Comparison of ENCODE assay signal across 8 cellular contexts in the genomic region with DNA sequence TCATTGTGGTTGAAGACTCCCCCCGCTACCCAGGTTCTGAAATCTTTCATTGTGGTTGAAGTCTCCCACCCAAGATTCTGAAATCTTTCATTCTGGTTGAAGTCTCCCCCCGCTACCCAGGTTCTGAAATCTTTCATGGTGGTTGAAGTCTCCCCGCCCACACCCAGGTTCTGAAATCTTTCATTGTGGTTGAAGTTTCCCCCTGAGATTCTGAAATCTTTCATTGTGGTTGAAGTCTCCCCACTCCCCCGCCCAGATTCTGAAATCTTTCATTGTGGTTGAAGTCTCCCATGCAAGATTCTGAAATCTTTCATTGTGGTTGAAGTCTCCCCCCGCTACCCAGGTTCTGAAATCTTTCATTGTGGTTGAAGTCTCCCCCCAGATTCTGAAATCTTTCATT.
DNase-seq lines count a peak whose midpoint lies in the region; ATAC-seq and TF ChIP-seq lines count a peak whose summit lies in the region.
"Not testable (repeated sequence)": the region's sequence is repeated elsewhere in the genome, so short reads cannot be mapped to it uniquely, and the experiment has no call there.

No MANE protein-coding gene starts in this region.

- POLR2A ChIA-PET in activated CD8-positive, alpha-beta T cell treated with anti-CD3 and anti-CD28 coated beads for 36 hours (lab: Charles Lee); naive thymus-derived CD8-positive, alpha-beta T cell (lab: Charles Lee): not testable (repeated sequence)

- H3K27ac Mint-ChIP-seq in activated CD8-positive, alpha-beta T cell treated with anti-CD3 and anti-CD28 coated beads for 36 hours; stimulated activated naive CD8-positive, alpha-beta T cell treated with anti-CD3 and anti-CD28 coated beads, Interleukin-15, amount 100 ng/mL, for 72 hours: not testable (repeated sequence)
- H3K27ac Mint-ChIP-seq in naive thymus-derived CD8-positive, alpha-beta T cell = peak overlapping the region in 4 of 10 donors; percentile 16 to 59 (median 35)

- H3K4me3 Mint-ChIP-seq in activated CD8-positive, alpha-beta T cell treated with anti-CD3 and anti-CD28 coated beads for 36 hours; stimulated activated naive CD8-positive, alpha-beta T cell treated with anti-CD3 and anti-CD28 coated beads, Interleukin-15, amount 100 ng/mL, for 72 hours: not testable (repeated sequence)
- H3K4me3 Mint-ChIP-seq in naive thymus-derived CD8-positive, alpha-beta T cell = peak overlapping the region in 6 of 10 donors; percentile 19 to 52 (median 40)

- H3K4me2 ChIP-seq in BLaER1 treated with 17β-estradiol and CSF1 and Interleukin-3, amounts not matched to agents 10 nM and 100 nM = peak overlapping the region in 4 of 11 experiments; percentile 6 to 15 (median 11); a peak in 2 of 22 replicates

- H3K4me1 Mint-ChIP-seq in activated CD8-positive, alpha-beta T cell treated with anti-CD3 and anti-CD28 coated beads for 36 hours (ENCODE audit: low read depth) = peaks cover 12% of the 10 kb centered on the region
- H3K4me1 Mint-ChIP-seq in naive thymus-derived CD8-positive, alpha-beta T cell = peaks cover 12 to 37% (median 16%) of the 10 kb centered on the region in 4 donors
- H3K4me1 Mint-ChIP-seq in stimulated activated naive CD8-positive, alpha-beta T cell treated with anti-CD3 and anti-CD28 coated beads, Interleukin-15, amount 100 ng/mL, for 72 hours = peaks cover 10% of the 10 kb centered on the region

- H4K20me1 ChIP-seq in BLaER1 treated with 17β-estradiol and CSF1 and Interleukin-3, amounts not matched to agents 10 nM and 100 nM = peaks cover 0 to 21% (median 0%) of the 10 kb centered on the region in 11 experiments; a peak in 4 of 22 replicates

- H3K36me3 Mint-ChIP-seq in activated CD8-positive, alpha-beta T cell treated with anti-CD3 and anti-CD28 coated beads for 36 hours (ENCODE audit: low read depth); naive thymus-derived CD8-positive, alpha-beta T cell: not testable (repeated sequence)

- H3K4me1 ChIP-seq in BLaER1 treated with 17β-estradiol and CSF1 and Interleukin-3, amounts not matched to agents 10 nM and 100 nM = peaks cover 0 to 17% (median 7%) of the 10 kb centered on the region in 10 experiments; a peak in 11 of 20 replicates

- H3K9ac ChIP-seq in BLaER1 treated with 17β-estradiol and CSF1 and Interleukin-3, amounts not matched to agents 10 nM and 100 nM = peak overlapping the region in 2 of 11 experiments; percentile 17 to 46; a peak in 1 of 22 replicates

- H3K9me3 Mint-ChIP-seq in activated CD8-positive, alpha-beta T cell treated with anti-CD3 and anti-CD28 coated beads for 36 hours; stimulated activated naive CD8-positive, alpha-beta T cell treated with anti-CD3 and anti-CD28 coated beads, Interleukin-15, amount 100 ng/mL, for 72 hours: not testable (repeated sequence)
- peaks cover 0 to 16% (median 6%) of the 10 kb centered on the region in 9 donors for H3K9me3 Mint-ChIP-seq in naive thymus-derived CD8-positive, alpha-beta T cell

- peaks cover 75 to 92% (median 88%) of the 10 kb centered on the region in 11 experiments for H3K27me3 ChIP-seq in BLaER1 treated with 17β-estradiol and CSF1 and Interleukin-3, amounts not matched to agents 10 nM and 100 nM

- peaks cover 32% of the 10 kb centered on the region for H3K27me3 Mint-ChIP-seq in activated CD8-positive, alpha-beta T cell treated with anti-CD3 and anti-CD28 coated beads for 36 hours
- H3K27me3 Mint-ChIP-seq in naive thymus-derived CD8-positive, alpha-beta T cell = peaks cover 12 to 25% (median 21%) of the 10 kb centered on the region in 5 donors
- H3K27me3 Mint-ChIP-seq in stimulated activated naive CD8-positive, alpha-beta T cell treated with anti-CD3 and anti-CD28 coated beads, Interleukin-15, amount 100 ng/mL, for 72 hours = peaks cover 37% of the 10 kb centered on the region

- not testable (repeated sequence) for ATAC-seq in activated CD8-positive, alpha-beta T cell treated with anti-CD3 and anti-CD28 coated beads for 36 hours; naive thymus-derived CD8-positive, alpha-beta T cell; stimulated activated naive CD8-positive, alpha-beta T cell treated with anti-CD3 and anti-CD28 coated beads, Interleukin-15, amount 100 ng/mL, for 72 hours

- CTCF ChIA-PET in activated CD8-positive, alpha-beta T cell treated with anti-CD3 and anti-CD28 coated beads for 36 hours (lab: Charles Lee) = not testable (repeated sequence)

- peaks cover 10 to 59% (median 36%) of the 10 kb centered on the region in 11 experiments for H3K9me3 ChIP-seq in BLaER1 treated with 17β-estradiol and CSF1 and Interleukin-3, amounts not matched to agents 10 nM and 100 nM (replicated peaks in 1 of 11)

- H3K27ac ChIP-seq in BLaER1 treated with 17β-estradiol and CSF1 and Interleukin-3, amounts not matched to agents 10 nM and 100 nM = peak overlapping the region in 9 of 11 experiments; percentile 33 to 74 (median 70); a peak in 15 of 22 replicates

- H3K4me3 ChIP-seq in BLaER1 treated with 17β-estradiol and CSF1 and Interleukin-3, amounts not matched to agents 10 nM and 100 nM = not testable (repeated sequence)

- not testable (repeated sequence) for TF ChIP-seq CTCF in activated CD8-positive, alpha-beta T cell treated with anti-CD3 and anti-CD28 coated beads for 36 hours (IDR thresholded peaks at IDR 0.05)

- DNase-seq in SW480 (ENCODE audit: low spot score) = peak; percentile 36
- DNase-seq in activated CD8-positive, alpha-beta T cell treated with anti-CD3 and anti-CD28 coated beads for 36 hours = peak; percentile 46
- DNase-seq in activated effector memory CD4-positive, alpha-beta T cell treated with anti-CD3 and anti-CD28 coated beads, Interleukin-2, amount 50 U/mL, for 16 hours = peak; percentile 71
- DNase-seq in activated naive CD8-positive, alpha-beta T cell treated with anti-CD3 and anti-CD28 coated beads, Interleukin-2, amount 50 U/mL, for 16 hours (ENCODE audit: low read depth, low spot score) = peak; percentile 22
- peak in 7 of 10 donors; percentile 13 to 53 (median 44) for DNase-seq in naive thymus-derived CD8-positive, alpha-beta T cell
- peak; percentile 25 for DNase-seq in stimulated activated CD4-positive, alpha-beta T cell treated with anti-CD3 and anti-CD28 coated beads, Interleukin-4, amount 100 ng/mL, for 1 hour
- DNase-seq in stimulated activated naive CD8-positive, alpha-beta T cell treated with anti-CD3 and anti-CD28 coated beads, Interleukin-15, amount 100 ng/mL, for 72 hours = peak; percentile 25 to 59

- intact Hi-C loops in activated CD8-positive, alpha-beta T cell treated with anti-CD3 and anti-CD28 coated beads for 36 hours (cut with micrococcal nuclease) = not testable (repeated sequence)

- H3K36me3 ChIP-seq in BLaER1 treated with 17β-estradiol and CSF1 and Interleukin-3, amounts not matched to agents 10 nM and 100 nM = not testable (repeated sequence)
